In genomic region chr1:159005676-159006075, GRCh38 we compare ENCODE assay signal across 9 cellular contexts. TPM values are rescaled to one million over a fixed set of nuclear protein-coding genes. Genes with fewer than 3 reads are reported as not detected.
DNase-seq lines count a peak whose midpoint lies in the region; ATAC-seq and TF ChIP-seq lines count a peak whose summit lies in the region.
"Had no signal": no experiment of that assay in that cellular context is flagged by ENCODE, and none has a peak within 500 bp of the region (broad histone marks: within the 10 kb centered on the region; RNA-seq: fewer than 3 reads in every experiment).

No MANE protein-coding gene starts in this region.

- TF ChIP-seq CTCF in GM10266 (IDR thresholded peaks at IDR 0.05; ENCODE audit: control insufficient read depth, insufficient read depth, low read depth, missing control alignments) (peak; percentile 12), SK-N-SH (IDR thresholded peaks at IDR 0.05) (no peak), cardiac muscle cell (IDR thresholded peaks at IDR 0.05; ENCODE audit: low read depth, low read length) (no peak), psoas muscle (IDR thresholded peaks at IDR 0.05) (no peak)

- no peak overlapping the region for H3K9ac ChIP-seq in SK-N-SH

- peaks cover 6% of the 10 kb centered on the region for H3K79me2 ChIP-seq in SK-N-SH (ENCODE audit: insufficient read depth)

- H2AFZ ChIP-seq in SK-N-SH (ENCODE audit: low read depth), result peak overlapping the region; percentile 40; the same call in 1 of the 2 replicates

- H3K9me3 ChIP-seq in SK-N-SH (no peaks in the 10 kb centered on the region), cardiac muscle cell (ENCODE audit: low read depth) (no peaks in the 10 kb centered on the region), psoas muscle (no peaks in the 10 kb centered on the region)

- peak overlapping the region; percentile 14 to 53; a peak in 3 of 4 replicates for H3K27ac ChIP-seq in SK-N-SH (ENCODE audit: low read depth in 2 of 2, low read length in 1 of 2)
- peak overlapping the region; percentile 26 for H3K27ac ChIP-seq in cardiac muscle cell
- H3K27ac ChIP-seq in psoas muscle, result peak overlapping the region; percentile 12

- 0 out of 2 replicates have a peak overlapping the region, but pooled peaks have one; percentile 14 for H3K4me2 ChIP-seq in SK-N-SH

- ATAC-seq in psoas muscle, result peak in 2 of 4 donors; percentile 19 to 41

- H3K27me3 ChIP-seq in SK-N-SH (ENCODE audit: insufficient read depth), result no peaks in the 10 kb centered on the region
- H3K27me3 ChIP-seq in cardiac muscle cell, result no peaks in the 10 kb centered on the region
- no peaks in the 10 kb centered on the region for H3K27me3 ChIP-seq in psoas muscle (ENCODE audit: insufficient read depth in 3 of 3, low read length in 2 of 3)

- intact Hi-C loops in psoas muscle (cut with DNase I), result no loop called here

- no peak for DNase-seq in GM10266 (ENCODE audit: extremely low spot score)
- no peak for DNase-seq in SK-N-SH
- peak; percentile 2 to 81 for DNase-seq in cardiac muscle cell (ENCODE audit: low read depth in 1 of 2, low spot score in 1 of 2)
- no peak for DNase-seq in psoas muscle
- DNase-seq in NCI-H1436 (lab: John Stamatoyannopoulos, UW), result no peak
- no peak for DNase-seq in NCI-H2227 (lab: John Stamatoyannopoulos, UW; ENCODE audit: unreplicated experiment)
- no peak for DNase-seq in AG08396 (ENCODE audit: low spot score)
- DNase-seq in cerebellar cortex (ENCODE audit: low spot score), result no peak
- DNase-seq: hippocampal formation had no signal

- no peaks in the 10 kb centered on the region for H4K20me1 ChIP-seq in SK-N-SH (ENCODE audit: insufficient read depth)

- no peaks in the 10 kb centered on the region for H3K36me3 ChIP-seq in SK-N-SH (replicated peaks in 1 of 2; ENCODE audit: control insufficient read depth in 1 of 2, insufficient read depth in 2 of 2, low read length in 1 of 2)
- no peaks in the 10 kb centered on the region for H3K36me3 ChIP-seq in cardiac muscle cell
- H3K36me3 ChIP-seq in psoas muscle (ENCODE audit: insufficient read depth in 1 of 2, low read depth in 1 of 2), result no peaks in the 10 kb centered on the region

- TF ChIP-seq RAD21 in SK-N-SH (IDR thresholded peaks at IDR 0.05; ENCODE audit: low read length), result no peak

- H3K9me2 ChIP-seq in SK-N-SH, result no peaks in the 10 kb centered on the region

- CTCF ChIA-PET in SK-N-SH (lab: Yijun Ruan, JAX), result no interaction called here

- 23% methylated on average over 6 of the region's 6 CpGs for WGBS in SK-N-SH (ENCODE audit: low lambda C conversion rate)
- 13 to 32% (median 25%) methylated on average over 6 of the region's 6 CpGs for WGBS in psoas muscle, 3 donors

- POLR2A ChIA-PET in SK-N-SH (lab: Yijun Ruan, JAX), result no interaction called here

- H3F3A ChIP-seq in SK-N-SH (replicated peaks; ENCODE audit: insufficient read depth), result peaks cover 17% of the 10 kb centered on the region

- peaks cover 0 to 13% of the 10 kb centered on the region in 2 experiments; a peak in 3 of 4 replicates for H3K4me1 ChIP-seq in SK-N-SH (ENCODE audit: control insufficient read depth in 1 of 2, insufficient read depth in 2 of 2, low read depth in 1 of 2, low read length in 1 of 2)
- peaks cover 13% of the 10 kb centered on the region for H3K4me1 ChIP-seq in cardiac muscle cell (ENCODE audit: low read depth)
- peaks cover 3% of the 10 kb centered on the region for H3K4me1 ChIP-seq in psoas muscle

- H3K4me3 ChIP-seq in SK-N-SH (ENCODE audit: low read depth in 2 of 2, low read length in 1 of 2) (no peak overlapping the region), cardiac muscle cell (no peak overlapping the region), psoas muscle (no peak overlapping the region)

- no peak for TF ChIP-seq EP300 in SK-N-SH (IDR thresholded peaks at IDR 0.05; ENCODE audit: borderline replicate concordance in 1 of 2, low read depth in 1 of 2, low read length in 1 of 2)

TF ChIP-seq in SK-N-SH, 30 proteins besides CTCF, POLR2A, EP300 and RAD21:
- TF ChIP-seq TEAD4 (IDR thresholded peaks at IDR 0.05; ENCODE audit: borderline replicate concordance, insufficient read depth) (no peak), MEF2A (IDR thresholded peaks at IDR 0.05; ENCODE audit: borderline replicate concordance, low read depth) (no peak), RFX5 (IDR thresholded peaks at IDR 0.05; ENCODE audit: low read length) (no peak), REST (IDR thresholded peaks at IDR 0.05; ENCODE audit: low read depth, low read length) (no peak), PBX3 (IDR thresholded peaks at IDR 0.05) (no peak), EZH2phosphoT487 (IDR thresholded peaks at IDR 0.05; ENCODE audit: borderline replicate concordance, low read depth) (no peak), MAX (IDR thresholded peaks at IDR 0.05; ENCODE audit: low read depth) (no peak), SMC3 (IDR thresholded peaks at IDR 0.05; ENCODE audit: low read depth, low read length) (no peak), NFIC (IDR thresholded peaks at IDR 0.05; ENCODE audit: borderline replicate concordance) (no peak), GABPA (IDR thresholded peaks at IDR 0.05; ENCODE audit: low read depth) (no peak), NRF1 (IDR thresholded peaks at IDR 0.05; ENCODE audit: low read depth, low read length) (no peak), SIN3A (IDR thresholded peaks at IDR 0.05; ENCODE audit: borderline replicate concordance, low read depth, low read length) (no peak), FOXJ3 (CRISPR knock-in tag; IDR thresholded peaks at IDR 0.05) (no peak), CHD2 (IDR thresholded peaks at IDR 0.05; ENCODE audit: low read length, partially characterized antibody) (no peak), GATA2 (CRISPR knock-in tag; IDR thresholded peaks at IDR 0.05) (no peak)

RNA-seq across cellular contexts. Expression of gene IFI16, which starts 4.0 kb away (rescaled TPM):
- polyA plus RNA-seq in SK-N-SH (2012; rRNA removed) (56.1 and 72.4 TPM in 2 replicates), cardiac muscle cell (15.0 and 23.0 TPM in 2 replicates), psoas muscle (10 to 100 TPM in 2 of 3 donors, 1 to 10 TPM in 1; 9.6 to 14.0 (median 13.0) TPM)
- 85.8 and 103 TPM in 2 replicates for polyA plus RNA-seq in SK-N-SH (2012; cell fraction: cytosol; rRNA removed)
- 29.4 and 57.0 TPM in 2 replicates for polyA plus RNA-seq in SK-N-SH (2012; cell fraction: nucleus; rRNA removed)
- total RNA-seq in cardiac muscle cell (8.4 and 10.5 TPM in 2 replicates), psoas muscle (10 to 100 TPM; 12.6 to 29.4 (median 15.3) TPM)

Comparison
In these comparisons a context has a peak if more than half of its experiments do, and no peak if none do; other contexts are left out.
1. DNase-seq: peak in cardiac muscle cell (2 of 2); none in GM10266 (single experiment), SK-N-SH (single experiment), psoas muscle (0 of 2), NCI-H1436 (single experiment), NCI-H2227 (single experiment), AG08396 (single experiment) and cerebellar cortex (single experiment).
2. Peak in every context shown above with its lines, with median percentiles within 50 percentile points of each other: H3K27ac ChIP-seq.